In the genomic region with DNA sequence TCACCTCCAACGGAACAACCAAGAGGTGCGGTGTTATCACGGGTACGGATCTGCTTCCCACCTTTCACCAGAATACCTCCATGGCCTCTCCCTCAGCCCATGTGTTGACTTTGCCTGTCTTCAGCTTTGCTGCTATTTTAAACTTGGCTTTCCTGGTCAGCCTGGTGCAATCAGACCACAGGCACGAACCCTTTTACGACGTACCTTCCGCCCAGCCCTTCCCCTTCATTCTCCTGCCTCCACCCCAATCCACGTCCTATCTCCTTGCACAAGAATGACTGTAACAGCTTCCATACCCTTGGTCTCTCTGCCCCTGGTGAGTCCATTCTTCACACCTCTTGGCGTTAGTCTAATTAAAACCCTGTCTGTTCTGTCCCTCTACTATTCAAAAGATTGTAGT, we compare ENCODE assay signal across 1 cellular context.
TF ChIP-seq lines count a peak whose summit lies in the region.

No MANE protein-coding gene starts in this region.

TF ChIP-seq in HCT116, 20 proteins besides CTCF, POLR2A, EP300 and RAD21 (continued from another document):
- TF ChIP-seq, protein P1, sequence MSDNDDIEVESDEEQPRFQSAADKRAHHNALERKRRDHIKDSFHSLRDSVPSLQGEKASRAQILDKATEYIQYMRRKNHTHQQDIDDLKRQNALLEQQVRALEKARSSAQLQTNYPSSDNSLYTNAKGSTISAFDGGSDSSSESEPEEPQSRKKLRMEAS (IDR thresholded peaks at IDR 0.05), result peak; percentile 91
- TF ChIP-seq CEBPB (IDR thresholded peaks at IDR 0.05; ENCODE audit: low read depth), result 0 out of 2 replicates have a peak, but pooled peaks have one; percentile 9
- TF ChIP-seq ELF1 (IDR thresholded peaks at IDR 0.05; ENCODE audit: borderline replicate concordance, low read depth), result no peak
